ENCODE assay signal across 1 cellular context in genomic region chr1:31761883-31762282, GRCh38.
TF ChIP-seq lines count a peak whose summit lies in the region.

No MANE protein-coding gene starts in this region.

TF ChIP-seq in IMR-90, 13 proteins besides CTCF, POLR2A, EP300 and RAD21 (continued from another document):
- TF ChIP-seq ELK1 (IDR thresholded peaks at IDR 0.05; ENCODE audit: borderline replicate concordance, low read depth, low read length) (no peak), CHD1 (IDR thresholded peaks at IDR 0.05; ENCODE audit: low read depth, low read length) (no peak), FOS (IDR thresholded peaks at IDR 0.05; ENCODE audit: low read depth, low read length) (0 out of 2 replicates have a peak, but pooled peaks have one; percentile 13), USF2 (IDR thresholded peaks at IDR 0.05; ENCODE audit: low read depth, low read length) (no peak), MAZ (IDR thresholded peaks at IDR 0.05; ENCODE audit: borderline replicate concordance, low read depth, low read length) (peak; percentile 35; the same call in 1 of the 2 replicates), SMC3 (IDR thresholded peaks at IDR 0.05; ENCODE audit: low read depth, low read length) (no peak), NFE2L2 (IDR thresholded peaks at IDR 0.05; ENCODE audit: low read depth, low read length) (no peak), CEBPB (IDR thresholded peaks at IDR 0.05; ENCODE audit: low read depth, low read length) (no peak), RCOR1 (IDR thresholded peaks at IDR 0.05; ENCODE audit: insufficient replicate concordance, low read length) (no peak)
